29 cellular contexts compared by ENCODE assay signal in genomic region chr3:140456974-140457373, GRCh38.
"Had no signal": no experiment of that assay in that cellular context is flagged by ENCODE, and none has a peak within 500 bp of the region (broad histone marks: within the 10 kb centered on the region; RNA-seq: fewer than 3 reads in every experiment).

No MANE protein-coding gene starts in this region.

- H3K36me3 ChIP-seq: gastrocnemius medialis, heart right ventricle, left lung, neural progenitor cell, prostate gland, sigmoid colon, thoracic aorta, tibial nerve, upper lobe of left lung had no signal

- H2AFZ ChIP-seq: neural progenitor cell had no signal

- H3K4me3 Mint-ChIP-seq: naive thymus-derived CD4-positive, alpha-beta T cell; nephron; neural progenitor cell; stimulated activated memory B cell treated with anti-CD40 and anti-IgM and Interleukin-4, amounts not matched to agents 10 μg/mL and 1 μg/mL and 100 μg/mL, for 72 hours had no signal

- H3K9me3 Mint-ChIP-seq: naive thymus-derived CD4-positive, alpha-beta T cell; nephron; neural progenitor cell; stimulated activated memory B cell treated with anti-CD40 and anti-IgM and Interleukin-4, amounts not matched to agents 10 μg/mL and 1 μg/mL and 100 μg/mL, for 72 hours had no signal

- H3K9me3 ChIP-seq: gastrocnemius medialis, heart right ventricle, left lung, prostate gland, sigmoid colon, thoracic aorta, tibial nerve, upper lobe of left lung had no signal

- H3K27ac ChIP-seq: dorsolateral prefrontal cortex, epithelial cell of prostate, gastrocnemius medialis, heart right ventricle, left lung, neural progenitor cell, prostate gland, sigmoid colon, thoracic aorta, tibial nerve, upper lobe of left lung had no signal

- H3K4me1 ChIP-seq: gastrocnemius medialis, heart right ventricle, left lung, neural progenitor cell, prostate gland, sigmoid colon, tibial nerve, upper lobe of left lung had no signal

- FAIRE-seq: colon, urothelium cell line had no signal

- H3K4me2 ChIP-seq: neural progenitor cell had no signal

- H3K36me3 Mint-ChIP-seq: naive thymus-derived CD4-positive, alpha-beta T cell; neural progenitor cell; stimulated activated memory B cell treated with anti-CD40 and anti-IgM and Interleukin-4, amounts not matched to agents 10 μg/mL and 1 μg/mL and 100 μg/mL, for 72 hours had no signal

- H3K9ac ChIP-seq: neural progenitor cell had no signal

- H3K4me1 Mint-ChIP-seq: naive thymus-derived CD4-positive, alpha-beta T cell; neural progenitor cell; stimulated activated memory B cell treated with anti-CD40 and anti-IgM and Interleukin-4, amounts not matched to agents 10 μg/mL and 1 μg/mL and 100 μg/mL, for 72 hours had no signal

- DNase-seq: cerebellar nuclear complex; dorsolateral prefrontal cortex; effector CD4-positive, alpha-beta T cell; foreskin fibroblast; gastrocnemius medialis; heart right ventricle; hippocampal formation; left cardiac atrium; left lung; mesenchymal stem cell; midbrain; naive thymus-derived CD4-positive, alpha-beta T cell; nucleus accumbens; right cardiac atrium; sigmoid colon; stimulated activated CD4-positive, alpha-beta T cell treated with anti-CD3 and anti-CD28 coated beads, Interleukin-2, amount 100 ng/mL, for 24 hours; stimulated activated CD4-positive, alpha-beta T cell treated with anti-CD3 and anti-CD28 coated beads, Interleukin-4, amount 100 ng/mL, for 24 hours; stimulated activated naive CD8-positive, alpha-beta T cell treated with anti-CD3 and anti-CD28 coated beads, Interleukin-15, Interleukin-2, amounts not matched to agents 100 U/mL and 50 U/mL, for 24 hours; upper lobe of left lung had no signal

- H3K27me3 Mint-ChIP-seq: stimulated activated memory B cell treated with anti-CD40 and anti-IgM and Interleukin-4, amounts not matched to agents 10 μg/mL and 1 μg/mL and 100 μg/mL, for 72 hours had no signal

- H3K27ac Mint-ChIP-seq: naive thymus-derived CD4-positive, alpha-beta T cell; nephron; neural progenitor cell; stimulated activated memory B cell treated with anti-CD40 and anti-IgM and Interleukin-4, amounts not matched to agents 10 μg/mL and 1 μg/mL and 100 μg/mL, for 72 hours had no signal

- H3K4me3 ChIP-seq: dorsolateral prefrontal cortex, gastrocnemius medialis, heart right ventricle, left lung, neural progenitor cell, prostate gland, sigmoid colon, thoracic aorta, tibial nerve, upper lobe of left lung had no signal

- ATAC-seq: esophagus mucosa; gastrocnemius medialis; heart right ventricle; left cardiac atrium; left lung; naive thymus-derived CD4-positive, alpha-beta T cell; right cardiac atrium; stimulated activated memory B cell treated with anti-CD40 and anti-IgM and Interleukin-4, amounts not matched to agents 10 μg/mL and 1 μg/mL and 100 μg/mL, for 72 hours; stimulated activated naive CD8-positive, alpha-beta T cell treated with anti-CD3 and anti-CD28 coated beads, Interleukin-15, Interleukin-2, amounts not matched to agents 100 U/mL and 50 U/mL, for 24 hours had no signal

- H3K27me3 ChIP-seq: dorsolateral prefrontal cortex, gastrocnemius medialis, heart right ventricle, left lung, neural progenitor cell, sigmoid colon, tibial nerve, upper lobe of left lung had no signal
